In genomic region chr6:136147342-136147741, GRCh38 we compare ENCODE assay signal across 21 cellular contexts.
"Had no signal": no experiment of that assay in that cellular context is flagged by ENCODE, and none has a peak within 500 bp of the region (broad histone marks: within the 10 kb centered on the region; RNA-seq: fewer than 3 reads in every experiment).

No MANE protein-coding gene starts in this region.

- H3K27me3 ChIP-seq: SJCRH30 had no signal

- H3K27ac ChIP-seq: KMS-11, SJCRH30 had no signal

- ATAC-seq: HepG2, K562, SK-N-SH treated with all-trans-retinoic acid at 6 μM for 48 hours had no signal

- H3K36me3 ChIP-seq: SJCRH30 had no signal

- DNase-seq: Kasumi-1, MM.1S, NCI-H1092 treated with DMSO at 0.1 percent for 48 hours, NCI-H1436, NCI-H187, NCI-H2029, NCI-H2081 treated with DMSO at 0.1 percent for 48 hours, NCI-H2171, NCI-H226, NCI-H446, NCI-H510A, NCI-H524 treated with DMSO at 0.1 percent for 48 hours, NCI-H69, NCI-H774, RPMI8226, SHP77 treated with DMSO at 0.1 percent for 48 hours, SJCRH30 had no signal

- H3K4me2 ChIP-seq: KMS-11 had no signal

- H3K9me3 ChIP-seq: SJCRH30 had no signal

- H3K4me3 ChIP-seq: K562, SJCRH30 had no signal

- H3K9ac ChIP-seq: KMS-11 had no signal

- H3K4me1 ChIP-seq: SJCRH30 had no signal
